In genomic region chr10:4961558-4961957, GRCh38 we compare ENCODE assay signal across 6 cellular contexts. TPM values are rescaled to one million over a fixed set of nuclear protein-coding genes. Genes with fewer than 3 reads are reported as not detected.
"Had no signal": no experiment of that assay in that cellular context is flagged by ENCODE, and none has a peak within 500 bp of the region (broad histone marks: within the 10 kb centered on the region; RNA-seq: fewer than 3 reads in every experiment).

No MANE protein-coding gene starts in this region.

RNA-seq across cellular contexts. Expression of gene AKR1C2, which starts 42.1 kb away (rescaled TPM):
- total RNA-seq: activated naive CD4-positive, alpha-beta T cell treated with anti-CD3 and anti-CD28 coated beads, Interleukin-2, amount 50 U/mL, for 72 hours; activated naive CD8-positive, alpha-beta T cell treated with anti-CD3 and anti-CD28 coated beads for 36 hours; activated naive CD8-positive, alpha-beta T cell treated with anti-CD3 and anti-CD28 coated beads, Interleukin-2, amount 10 ng/mL, durations not matched to agents 7 days and 5 days; activated T-helper 1 cell treated with anti-CD3 and anti-CD28 coated beads, Interleukin-12 subunit alpha, Interleukin-12 subunit beta, Interleukin-2, Interleukin-4 antibody, amounts not matched to agents 30 ng/mL and 10 ng/mL and 1 ng/mL, durations not matched to agents 14 hours and 24 hours and 36 hours; activated T-helper 17 cell treated with anti-CD3 and anti-CD28 coated beads, Interleukin-2, amount 50 U/mL, for 72 hours; activated T-helper 2 cell treated with anti-CD3 and anti-CD28 coated beads, Interferon-gamma antibody, Interleukin-2, Interleukin-4, amounts not matched to agents 10 μg/mL and 5 μg/mL and 100 μg/mL, durations not matched to agents 14 hours and 24 hours and 36 hours had no signal
